17 cellular contexts compared by ENCODE assay signal in the genomic region with DNA sequence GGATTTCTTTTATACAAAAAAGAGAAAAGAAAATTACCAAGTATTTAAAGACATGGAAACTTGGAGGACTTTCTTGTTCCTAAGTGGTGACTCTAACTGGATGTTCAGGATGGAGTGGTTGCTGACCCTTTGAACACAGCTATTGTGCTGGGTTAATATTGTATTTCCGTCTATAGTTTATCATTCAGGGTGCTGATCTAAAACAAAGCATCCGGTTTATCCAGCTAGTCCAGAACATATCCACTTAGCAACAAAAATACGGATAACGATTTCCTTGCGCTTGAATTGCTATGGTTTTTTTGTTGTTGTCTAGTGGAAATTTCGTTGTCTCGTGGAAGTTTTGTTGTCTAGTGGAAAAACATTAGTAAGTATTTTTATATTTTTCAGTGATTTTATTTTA.
"Had no signal": no experiment of that assay in that cellular context is flagged by ENCODE, and none has a peak within 500 bp of the region (broad histone marks: within the 10 kb centered on the region; RNA-seq: fewer than 3 reads in every experiment).

No MANE protein-coding gene starts in this region.

- ATAC-seq: natural killer cell, sciatic nerve had no signal

- H3K4me3 Mint-ChIP-seq: activated naive CD8-positive, alpha-beta T cell treated with anti-CD3 and anti-CD28 coated beads, Interleukin-2, amount 10 ng/mL, durations not matched to agents 7 days and 5 days; dendritic cell treated with granulocyte-macrophage colony-stimulating factor and Interleukin-4, amounts not matched to agents 40 ng/mL and 50 ng/mL, for 4 days; natural killer cell; stimulated activated naive CD8-positive, alpha-beta T cell treated with anti-CD3 and anti-CD28 coated beads, Interleukin-15, Interleukin-2, amounts not matched to agents 100 ng/mL and 50 ng/mL, for 24 hours had no signal

- H3K4me1 Mint-ChIP-seq: activated naive CD8-positive, alpha-beta T cell treated with anti-CD3 and anti-CD28 coated beads, Interleukin-2, amount 10 ng/mL, durations not matched to agents 7 days and 5 days had no signal

- H3K27ac Mint-ChIP-seq: activated naive CD8-positive, alpha-beta T cell treated with anti-CD3 and anti-CD28 coated beads, Interleukin-2, amount 10 ng/mL, durations not matched to agents 7 days and 5 days; dendritic cell treated with granulocyte-macrophage colony-stimulating factor and Interleukin-4, amounts not matched to agents 40 ng/mL and 50 ng/mL, for 4 days; natural killer cell; stimulated activated naive CD8-positive, alpha-beta T cell treated with anti-CD3 and anti-CD28 coated beads, Interleukin-15, Interleukin-2, amounts not matched to agents 100 ng/mL and 50 ng/mL, for 24 hours had no signal

- H3K36me3 Mint-ChIP-seq: activated naive CD8-positive, alpha-beta T cell treated with anti-CD3 and anti-CD28 coated beads, Interleukin-2, amount 10 ng/mL, durations not matched to agents 7 days and 5 days; natural killer cell had no signal

- H3K27me3 Mint-ChIP-seq: activated naive CD8-positive, alpha-beta T cell treated with anti-CD3 and anti-CD28 coated beads, Interleukin-2, amount 10 ng/mL, durations not matched to agents 7 days and 5 days; stimulated activated naive CD8-positive, alpha-beta T cell treated with anti-CD3 and anti-CD28 coated beads, Interleukin-15, Interleukin-2, amounts not matched to agents 100 ng/mL and 50 ng/mL, for 24 hours had no signal

- H3K27ac ChIP-seq: brain microvascular endothelial cell, neutrophil, SJCRH30 had no signal

- H3K9me3 Mint-ChIP-seq: activated naive CD8-positive, alpha-beta T cell treated with anti-CD3 and anti-CD28 coated beads, Interleukin-2, amount 10 ng/mL, durations not matched to agents 7 days and 5 days; dendritic cell treated with granulocyte-macrophage colony-stimulating factor and Interleukin-4, amounts not matched to agents 40 ng/mL and 50 ng/mL, for 4 days; natural killer cell; stimulated activated naive CD8-positive, alpha-beta T cell treated with anti-CD3 and anti-CD28 coated beads, Interleukin-15, Interleukin-2, amounts not matched to agents 100 ng/mL and 50 ng/mL, for 24 hours had no signal

- DNase-seq: activated CD4-positive, alpha-beta T cell treated with anti-CD3 and anti-CD28 coated beads, Interleukin-2, amount 50 U/mL, for 1 hour; activated naive CD4-positive, alpha-beta T cell; activated naive CD8-positive, alpha-beta T cell treated with anti-CD3 and anti-CD28 coated beads, Interleukin-2, amount 10 ng/mL, durations not matched to agents 7 days and 5 days; brain microvascular endothelial cell; erythroblast; glutamatergic neuron; kidney glomerular epithelial cell; mesenchymal stem cell; natural killer cell; posterior cingulate gyrus; SJCRH30; SW 1271; testis had no signal
